ENCODE assay signal across 8 cellular contexts in the genomic region with DNA sequence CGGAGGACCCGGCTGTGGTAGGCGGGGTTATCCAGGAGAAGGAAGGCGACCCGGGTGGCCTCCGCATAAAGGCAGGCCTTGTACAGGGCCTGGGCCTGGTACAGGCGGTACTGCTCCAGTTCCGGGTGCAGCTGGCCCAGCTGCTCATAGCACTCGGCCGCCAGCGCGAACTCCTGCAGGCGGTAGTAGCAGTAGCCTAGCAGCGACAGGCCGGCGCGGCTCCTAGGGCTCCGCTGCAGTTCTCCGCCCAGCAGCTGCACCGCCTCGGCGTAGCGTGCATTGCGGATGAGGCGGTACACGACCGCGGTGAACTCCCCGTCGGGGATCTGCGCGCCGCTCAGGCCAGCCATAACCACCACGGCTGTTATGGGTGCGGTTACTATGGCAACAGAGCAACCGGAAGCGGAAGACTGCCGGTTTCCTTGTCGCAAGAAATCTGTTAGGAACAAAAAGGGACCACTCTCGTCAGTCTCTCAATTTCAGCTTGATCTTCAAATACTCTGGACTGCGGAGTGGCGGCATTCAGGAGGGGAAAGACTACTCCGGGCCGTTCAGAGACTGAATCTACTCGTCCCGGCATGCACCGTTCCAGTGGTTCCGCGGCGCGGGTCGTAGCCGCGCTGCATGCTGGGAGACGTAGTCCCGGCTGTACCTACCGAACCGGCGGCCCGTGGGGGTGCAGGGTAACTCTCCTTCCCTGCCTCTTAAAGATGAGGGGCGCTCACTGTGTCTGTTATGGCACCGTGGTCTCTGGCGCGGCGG.
DNase-seq lines count a peak whose midpoint lies in the region; ATAC-seq and TF ChIP-seq lines count a peak whose summit lies in the region.

No MANE protein-coding gene starts in this region.

- no peaks in the 10 kb centered on the region for H3K36me3 Mint-ChIP-seq in activated CD4-positive, alpha-beta T cell treated with anti-CD3 and anti-CD28 coated beads for 36 hours (ENCODE audit: low read depth)

- peaks cover 6% of the 10 kb centered on the region for H3K4me1 Mint-ChIP-seq in activated CD4-positive, alpha-beta T cell treated with anti-CD3 and anti-CD28 coated beads for 36 hours

- H3K27me3 Mint-ChIP-seq in activated CD4-positive, alpha-beta T cell treated with anti-CD3 and anti-CD28 coated beads for 36 hours: no peaks in the 10 kb centered on the region

- DNase-seq in Ammon's horn (ENCODE audit: low spot score) (peak; percentile 92), GM19238 (ENCODE audit: insufficient read length, low spot score) (peak; percentile 80), NCI-H460 (ENCODE audit: extremely low read depth, low read depth) (peak; percentile 83), choroid plexus epithelial cell (ENCODE audit: low read depth) (peak; percentile 94), kidney glomerular epithelial cell (lab: John Stamatoyannopoulos, UW) (peak; percentile 92)
- peak; percentile 92 for DNase-seq in activated CD4-positive, alpha-beta T cell treated with anti-CD3 and anti-CD28 coated beads for 36 hours
- peak; percentile 90 for DNase-seq in stimulated activated CD4-positive, alpha-beta T cell treated with anti-CD3 and anti-CD28 coated beads, Interleukin-15, amount 100 ng/mL, for 24 hours

- H3K4me3 ChIP-seq in choroid plexus epithelial cell (ENCODE audit: low read depth, low read length): peak overlapping the region; percentile 84

- CTCF ChIA-PET in activated CD4-positive, alpha-beta T cell treated with anti-CD3 and anti-CD28 coated beads for 36 hours (lab: Charles Lee): interaction anchor here (0.5 to 1.5 kb wide), 4 partner anchors 17 to 388 kb away, joined by 3 to 5 read pairs (median 3); no protein-coding TSS in a partner anchor

- POLR2A ChIA-PET in activated CD4-positive, alpha-beta T cell treated with anti-CD3 and anti-CD28 coated beads for 36 hours (lab: Charles Lee): no interaction called here

- peak; percentile 98 for ATAC-seq in HG03432 (IDR thresholded peaks at IDR 0.05; ENCODE audit: unreplicated experiment)
- peak; percentile 96 for ATAC-seq in activated CD4-positive, alpha-beta T cell treated with anti-CD3 and anti-CD28 coated beads for 36 hours

- peak overlapping the region; percentile 99 for H3K27ac Mint-ChIP-seq in activated CD4-positive, alpha-beta T cell treated with anti-CD3 and anti-CD28 coated beads for 36 hours

- H3K4me3 Mint-ChIP-seq in activated CD4-positive, alpha-beta T cell treated with anti-CD3 and anti-CD28 coated beads for 36 hours: peak overlapping the region; percentile 90

- intact Hi-C loops in activated CD4-positive, alpha-beta T cell treated with anti-CD3 and anti-CD28 coated beads for 36 hours (cut with DNase I, micrococcal nuclease): loop anchor here (1.0 to 5.0 kb wide), 8 partner anchors 66 to 560 kb away; partner anchors contain the start of genes AGPS (in 2 of the 2), HNRNPA3 (in 2 of the 2) and RBM45 (in 1 of the 2)

- peak; percentile 9 for TF ChIP-seq CTCF in choroid plexus epithelial cell (conservative IDR thresholded peaks at IDR 0.05; ENCODE audit: low read depth, low read length)

- peaks cover 3% of the 10 kb centered on the region for H3K9me3 Mint-ChIP-seq in activated CD4-positive, alpha-beta T cell treated with anti-CD3 and anti-CD28 coated beads for 36 hours (ENCODE audit: low read depth)

Comparison
In these comparisons a context has a peak if more than half of its experiments do, and no peak if none do; other contexts are left out.
1. Peak in every context shown above with its lines: DNase-seq, ATAC-seq and H3K4me3 ChIP-seq.